Comparison of ENCODE assay signal across 17 cellular contexts in genomic region chr2:2940702-2941655, GRCh38.
"Had no signal": no experiment of that assay in that cellular context is flagged by ENCODE, and none has a peak within 500 bp of the region (broad histone marks: within the 10 kb centered on the region; RNA-seq: fewer than 3 reads in every experiment).

No MANE protein-coding gene starts in this region.

- H3K4me3 Mint-ChIP-seq: activated CD4-positive, alpha-beta memory T cell treated with anti-CD3 and anti-CD28 coated beads for 36 hours; activated naive CD8-positive, alpha-beta T cell treated with anti-CD3 and anti-CD28 coated beads, Interleukin-2, amount 10 ng/mL, durations not matched to agents 7 days and 5 days; dendritic cell treated with granulocyte-macrophage colony-stimulating factor and Interleukin-4, amounts not matched to agents 40 ng/mL and 50 ng/mL, for 4 days; natural killer cell; T-helper 1 cell treated with Interleukin-12 subunit alpha and Interleukin-12 subunit beta and Interleukin-4 antibody, amounts not matched to agents 30 μg/mL and 1 μg/mL, for 36 hours had no signal

- H3K27ac ChIP-seq: cardiac muscle cell, foreskin keratinocyte, hepatocyte, thyroid gland, VCaP had no signal

- ATAC-seq: foreskin keratinocyte, left colon, natural killer cell had no signal

- H3K27me3 ChIP-seq: cardiac muscle cell, foreskin keratinocyte, hepatocyte, thyroid gland had no signal

- H3K9me3 ChIP-seq: thyroid gland had no signal

- H3K4me2 ChIP-seq: hepatocyte had no signal

- DNase-seq: activated CD4-positive, alpha-beta memory T cell treated with anti-CD3 and anti-CD28 coated beads for 36 hours; activated naive CD8-positive, alpha-beta T cell treated with anti-CD3 and anti-CD28 coated beads, Interleukin-2, amount 10 ng/mL, durations not matched to agents 7 days and 5 days; amygdala; effector memory CD4-positive, alpha-beta T cell; foreskin keratinocyte; left colon; natural killer cell; posterior cingulate gyrus; stimulated activated CD4-positive, alpha-beta T cell treated with anti-CD3 and anti-CD28 coated beads, Interleukin-2, amount 100 ng/mL, for 24 hours; stimulated activated naive CD4-positive, alpha-beta T cell treated with Interleukin-2 at 50 U/mL for 16 hours; thyroid gland had no signal

- H3K27me3 Mint-ChIP-seq: activated naive CD8-positive, alpha-beta T cell treated with anti-CD3 and anti-CD28 coated beads, Interleukin-2, amount 10 ng/mL, durations not matched to agents 7 days and 5 days; dendritic cell treated with granulocyte-macrophage colony-stimulating factor and Interleukin-4, amounts not matched to agents 40 ng/mL and 50 ng/mL, for 4 days had no signal

- H3K36me3 ChIP-seq: cardiac muscle cell, thyroid gland had no signal

- H3K4me1 Mint-ChIP-seq: activated naive CD8-positive, alpha-beta T cell treated with anti-CD3 and anti-CD28 coated beads, Interleukin-2, amount 10 ng/mL, durations not matched to agents 7 days and 5 days; natural killer cell had no signal

- H3K79me2 ChIP-seq: hepatocyte had no signal

- H3K27ac Mint-ChIP-seq: activated CD4-positive, alpha-beta memory T cell treated with anti-CD3 and anti-CD28 coated beads for 36 hours; activated naive CD8-positive, alpha-beta T cell treated with anti-CD3 and anti-CD28 coated beads, Interleukin-2, amount 10 ng/mL, durations not matched to agents 7 days and 5 days; dendritic cell treated with granulocyte-macrophage colony-stimulating factor and Interleukin-4, amounts not matched to agents 40 ng/mL and 50 ng/mL, for 4 days; natural killer cell; T-helper 1 cell treated with Interleukin-12 subunit alpha and Interleukin-12 subunit beta and Interleukin-4 antibody, amounts not matched to agents 30 μg/mL and 1 μg/mL, for 36 hours had no signal

- H2AFZ ChIP-seq: hepatocyte had no signal

- H3K36me3 Mint-ChIP-seq: activated CD4-positive, alpha-beta memory T cell treated with anti-CD3 and anti-CD28 coated beads for 36 hours had no signal

- H3K4me1 ChIP-seq: foreskin keratinocyte, thyroid gland had no signal

- H3K4me3 ChIP-seq: cardiac muscle cell, hepatocyte, lung, thyroid gland had no signal
